In the genomic region with DNA sequence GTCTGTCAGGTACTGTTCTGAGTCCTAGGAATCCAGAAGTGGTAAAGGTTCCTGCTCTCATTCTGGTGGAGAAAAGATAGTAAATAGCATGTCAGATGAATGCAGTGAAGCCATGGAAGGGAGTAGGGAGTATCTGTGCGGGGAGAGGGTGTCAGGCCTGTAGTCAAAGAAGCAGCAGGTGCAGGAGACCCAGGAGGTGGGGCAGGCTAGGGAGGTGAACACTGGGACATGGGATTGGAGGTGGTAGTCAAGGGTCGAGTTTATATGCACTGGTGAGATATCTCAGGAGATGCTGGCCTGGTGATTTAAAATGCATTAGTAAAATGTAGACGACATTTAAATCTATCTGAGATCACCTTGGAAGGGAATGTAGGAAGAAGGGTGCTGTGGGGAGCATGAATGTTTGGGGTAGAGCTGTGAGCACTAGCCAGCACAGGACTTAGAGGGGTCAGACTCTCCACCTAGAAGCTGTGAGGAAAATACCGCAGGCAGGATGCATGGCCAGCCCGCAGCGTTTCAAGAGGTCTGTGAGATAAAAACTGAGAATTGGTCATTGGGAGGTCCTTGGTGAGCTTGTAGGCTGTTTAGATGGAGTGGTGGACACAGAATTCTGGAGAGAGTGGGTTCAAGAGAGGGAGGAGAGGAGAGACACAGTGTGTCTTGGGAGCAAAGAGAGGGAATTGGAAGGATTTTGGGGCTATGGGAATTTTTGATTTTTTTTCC, we compare ENCODE assay signal across 22 cellular contexts. TPM values are rescaled to one million over a fixed set of nuclear protein-coding genes. Genes with fewer than 3 reads are reported as not detected.
DNase-seq lines count a peak whose midpoint lies in the region; ATAC-seq and TF ChIP-seq lines count a peak whose summit lies in the region.
"Had no signal": no experiment of that assay in that cellular context is flagged by ENCODE, and none has a peak within 500 bp of the region (broad histone marks: within the 10 kb centered on the region; RNA-seq: fewer than 3 reads in every experiment).

No MANE protein-coding gene starts in this region.

- H3K4me1 Mint-ChIP-seq in stimulated activated naive CD8-positive, alpha-beta T cell treated with anti-CD3 and anti-CD28 coated beads, Interleukin-15, amount 100 ng/mL, for 72 hours: peaks cover 29% of the 10 kb centered on the region
- H3K4me1 Mint-ChIP-seq in activated B cell treated with CpG ODN at 0.5 μM for 24 hours: peaks cover 20% of the 10 kb centered on the region

- no peaks in the 10 kb centered on the region for H3K9me3 Mint-ChIP-seq in stimulated activated naive CD8-positive, alpha-beta T cell treated with anti-CD3 and anti-CD28 coated beads, Interleukin-15, amount 100 ng/mL, for 72 hours
- H3K9me3 Mint-ChIP-seq in activated B cell treated with CpG ODN at 0.5 μM for 24 hours: no peaks in the 10 kb centered on the region
- H3K9me3 Mint-ChIP-seq: T-helper 1 cell treated with Interleukin-12 subunit alpha and Interleukin-12 subunit beta and Interleukin-4 antibody, amounts not matched to agents 30 μg/mL and 1 μg/mL, for 36 hours had no signal

- H3K36me3 Mint-ChIP-seq in activated B cell treated with CpG ODN at 0.5 μM for 24 hours (ENCODE audit: low read depth): peaks cover 83% of the 10 kb centered on the region

- H3K27me3 Mint-ChIP-seq in stimulated activated naive CD8-positive, alpha-beta T cell treated with anti-CD3 and anti-CD28 coated beads, Interleukin-15, amount 100 ng/mL, for 72 hours: no peaks in the 10 kb centered on the region
- no peaks in the 10 kb centered on the region for H3K27me3 Mint-ChIP-seq in activated B cell treated with CpG ODN at 0.5 μM for 24 hours

- intact Hi-C loops in activated B cell treated with CpG ODN at 0.5 μM for 24 hours (cut with micrococcal nuclease): no loop called here

- no peak for ATAC-seq in stimulated activated naive CD8-positive, alpha-beta T cell treated with anti-CD3 and anti-CD28 coated beads, Interleukin-15, amount 100 ng/mL, for 72 hours
- no peak for ATAC-seq in stimulated activated naive CD8-positive, alpha-beta T cell treated with anti-CD3 and anti-CD28 coated beads, Interleukin-15, Interleukin-2, amounts not matched to agents 100 U/mL and 50 U/mL, for 24 hours
- no peak for ATAC-seq in activated B cell treated with CpG ODN at 0.5 μM for 24 hours (ENCODE audit: low read depth)
- ATAC-seq in left lobe of liver: no peak
- ATAC-seq: foreskin keratinocyte, lower lobe of right lung, sciatic nerve had no signal

- H3K27ac Mint-ChIP-seq in stimulated activated naive CD8-positive, alpha-beta T cell treated with anti-CD3 and anti-CD28 coated beads, Interleukin-15, amount 100 ng/mL, for 72 hours: peak overlapping the region; percentile 20 to 43
- H3K27ac Mint-ChIP-seq in activated B cell treated with CpG ODN at 0.5 μM for 24 hours: peak overlapping the region; percentile 14
- H3K27ac Mint-ChIP-seq: activated CD8-positive, alpha-beta T cell treated with anti-CD3 and anti-CD28 coated beads, Interleukin-2, amount 10 ng/mL, durations not matched to agents 7 days and 5 days; T-helper 1 cell treated with Interleukin-12 subunit alpha and Interleukin-12 subunit beta and Interleukin-4 antibody, amounts not matched to agents 30 μg/mL and 1 μg/mL, for 36 hours had no signal

- DNase-seq in stimulated activated naive CD8-positive, alpha-beta T cell treated with anti-CD3 and anti-CD28 coated beads, Interleukin-15, amount 100 ng/mL, for 72 hours: no peak
- DNase-seq in stimulated activated naive CD8-positive, alpha-beta T cell treated with anti-CD3 and anti-CD28 coated beads, Interleukin-15, Interleukin-2, amounts not matched to agents 100 U/mL and 50 U/mL, for 24 hours: no peak
- DNase-seq in activated B cell treated with CpG ODN at 0.5 μM for 24 hours: no peak
- DNase-seq in left lobe of liver (ENCODE audit: low spot score): peak; percentile 15
- DNase-seq in putamen (ENCODE audit: low spot score): no peak
- DNase-seq in ACHN: no peak
- DNase-seq in DMS 273 treated with DMSO at 0.1 percent for 48 hours (lab: John Stamatoyannopoulos, UW): no peak
- DNase-seq: activated CD8-positive, alpha-beta T cell treated with anti-CD3 and anti-CD28 coated beads, Interleukin-2, amount 10 ng/mL, durations not matched to agents 7 days and 5 days; activated gamma-delta T cell; dorsolateral prefrontal cortex; foreskin keratinocyte; lower lobe of right lung; NCI-H1092; NCI-H2081; NCI-H446 treated with DMSO at 0.1 percent for 48 hours; NK-92 treated with Interleukin-12 subunit alpha and Interleukin-12 subunit beta, amount 100 ng/mL, for 24 hours; thyroid gland had no signal

- POLR2A ChIA-PET in activated B cell treated with CpG ODN at 0.5 μM for 24 hours (lab: Charles Lee): no interaction called here

- H3K4me3 Mint-ChIP-seq in stimulated activated naive CD8-positive, alpha-beta T cell treated with anti-CD3 and anti-CD28 coated beads, Interleukin-15, amount 100 ng/mL, for 72 hours: no peak overlapping the region
- no peak overlapping the region for H3K4me3 Mint-ChIP-seq in activated B cell treated with CpG ODN at 0.5 μM for 24 hours
- H3K4me3 Mint-ChIP-seq: activated CD8-positive, alpha-beta T cell treated with anti-CD3 and anti-CD28 coated beads, Interleukin-2, amount 10 ng/mL, durations not matched to agents 7 days and 5 days; T-helper 1 cell treated with Interleukin-12 subunit alpha and Interleukin-12 subunit beta and Interleukin-4 antibody, amounts not matched to agents 30 μg/mL and 1 μg/mL, for 36 hours had no signal

- in situ Hi-C loops in ACHN (cut with HindIII; ENCODE audit: low pct_ligation_motif_present, low pct_unique_long_range_greater_than_20kb, low sequenced_read_pairs): no loop called here

- TF ChIP-seq CTCF in activated B cell treated with CpG ODN at 0.5 μM for 24 hours (IDR thresholded peaks at IDR 0.05): no peak

- CTCF ChIA-PET in activated B cell treated with CpG ODN at 0.5 μM for 24 hours (lab: Charles Lee): no interaction called here

RNA-seq across cellular contexts. Expression of a gene that starts 6.8 kb away (rescaled TPM):
- total RNA-seq in activated B cell treated with CpG ODN at 0.5 μM for 24 hours (68.0 and 73.8 TPM in 2 replicates), left lobe of liver (9.3 TPM)

RNA-seq across cellular contexts. Expression of a gene that starts 30.7 kb away (rescaled TPM):
- not detected in 2 replicates for total RNA-seq in activated B cell treated with CpG ODN at 0.5 μM for 24 hours
- total RNA-seq in left lobe of liver: not detected
- total RNA-seq: activated CD8-positive, alpha-beta T cell treated with anti-CD3 and anti-CD28 coated beads, Interleukin-2, amount 10 ng/mL, durations not matched to agents 7 days and 5 days; cardiac muscle cell; epithelial cell of proximal tubule; foreskin keratinocyte; LHCN-M2; lower lobe of right lung; sciatic nerve; thyroid gland had no signal

RNA-seq across cellular contexts. Expression of a gene that starts 53.9 kb away (rescaled TPM):
- 75.8 and 79.8 TPM in 2 replicates for total RNA-seq in activated B cell treated with CpG ODN at 0.5 μM for 24 hours
- total RNA-seq in left lobe of liver: 22.7 TPM
